Comparison of ENCODE assay signal across 1 cellular context in genomic region chr3:152385761-152386160, GRCh38.
TF ChIP-seq lines count a peak whose summit lies in the region.

No MANE protein-coding gene starts in this region.

TF ChIP-seq in HepG2, 621 proteins besides CTCF, POLR2A, EP300 and RAD21 (continued from another document and continues in another):
- TF ChIP-seq, protein P1, sequence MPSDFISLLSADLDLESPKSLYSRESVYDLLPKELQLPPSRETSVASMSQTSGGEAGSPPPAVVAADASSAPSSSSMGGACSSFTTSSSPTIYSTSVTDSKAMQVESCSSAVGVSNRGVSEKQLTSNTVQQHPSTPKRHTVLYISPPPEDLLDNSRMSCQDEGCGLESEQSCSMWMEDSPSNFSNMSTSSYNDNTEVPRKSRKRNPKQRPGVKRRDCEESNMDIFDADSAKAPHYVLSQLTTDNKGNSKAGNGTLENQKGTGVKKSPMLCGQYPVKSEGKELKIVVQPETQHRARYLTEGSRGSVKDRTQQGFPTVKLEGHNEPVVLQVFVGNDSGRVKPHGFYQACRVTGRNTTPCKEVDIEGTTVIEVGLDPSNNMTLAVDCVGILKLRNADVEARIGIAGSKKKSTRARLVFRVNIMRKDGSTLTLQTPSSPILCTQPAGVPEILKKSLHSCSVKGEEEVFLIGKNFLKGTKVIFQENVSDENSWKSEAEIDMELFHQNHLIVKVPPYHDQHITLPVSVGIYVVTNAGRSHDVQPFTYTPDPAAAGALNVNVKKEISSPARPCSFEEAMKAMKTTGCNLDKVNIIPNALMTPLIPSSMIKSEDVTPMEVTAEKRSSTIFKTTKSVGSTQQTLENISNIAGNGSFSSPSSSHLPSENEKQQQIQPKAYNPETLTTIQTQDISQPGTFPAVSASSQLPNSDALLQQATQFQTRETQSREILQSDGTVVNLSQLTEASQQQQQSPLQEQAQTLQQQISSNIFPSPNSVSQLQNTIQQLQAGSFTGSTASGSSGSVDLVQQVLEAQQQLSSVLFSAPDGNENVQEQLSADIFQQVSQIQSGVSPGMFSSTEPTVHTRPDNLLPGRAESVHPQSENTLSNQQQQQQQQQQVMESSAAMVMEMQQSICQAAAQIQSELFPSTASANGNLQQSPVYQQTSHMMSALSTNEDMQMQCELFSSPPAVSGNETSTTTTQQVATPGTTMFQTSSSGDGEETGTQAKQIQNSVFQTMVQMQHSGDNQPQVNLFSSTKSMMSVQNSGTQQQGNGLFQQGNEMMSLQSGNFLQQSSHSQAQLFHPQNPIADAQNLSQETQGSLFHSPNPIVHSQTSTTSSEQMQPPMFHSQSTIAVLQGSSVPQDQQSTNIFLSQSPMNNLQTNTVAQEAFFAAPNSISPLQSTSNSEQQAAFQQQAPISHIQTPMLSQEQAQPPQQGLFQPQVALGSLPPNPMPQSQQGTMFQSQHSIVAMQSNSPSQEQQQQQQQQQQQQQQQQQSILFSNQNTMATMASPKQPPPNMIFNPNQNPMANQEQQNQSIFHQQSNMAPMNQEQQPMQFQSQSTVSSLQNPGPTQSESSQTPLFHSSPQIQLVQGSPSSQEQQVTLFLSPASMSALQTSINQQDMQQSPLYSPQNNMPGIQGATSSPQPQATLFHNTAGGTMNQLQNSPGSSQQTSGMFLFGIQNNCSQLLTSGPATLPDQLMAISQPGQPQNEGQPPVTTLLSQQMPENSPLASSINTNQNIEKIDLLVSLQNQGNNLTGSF (CRISPR knock-in tag; IDR thresholded peaks at IDR 0.05): no peak
- no peak for TF ChIP-seq ZNF20 (CRISPR knock-in tag; IDR thresholded peaks at IDR 0.05)
- no peak for TF ChIP-seq KAT7 (CRISPR knock-in tag; IDR thresholded peaks at IDR 0.05; ENCODE audit: borderline replicate concordance)
- TF ChIP-seq FOXA3 (CRISPR knock-in tag; IDR thresholded peaks at IDR 0.05): peak; percentile 82
- TF ChIP-seq NCOA2 (CRISPR knock-in tag; IDR thresholded peaks at IDR 0.05): peak; percentile 63
- no peak for TF ChIP-seq ZNF432 (CRISPR knock-in tag; IDR thresholded peaks at IDR 0.05; ENCODE audit: borderline replicate concordance)
- no peak for TF ChIP-seq FOSL2 (CRISPR knock-in tag; IDR thresholded peaks at IDR 0.05)
- no peak for TF ChIP-seq RFX3 (CRISPR knock-in tag; IDR thresholded peaks at IDR 0.05)
- peak; percentile 74 for TF ChIP-seq GATAD2A (CRISPR knock-in tag; IDR thresholded peaks at IDR 0.05)
- TF ChIP-seq, protein P2, sequence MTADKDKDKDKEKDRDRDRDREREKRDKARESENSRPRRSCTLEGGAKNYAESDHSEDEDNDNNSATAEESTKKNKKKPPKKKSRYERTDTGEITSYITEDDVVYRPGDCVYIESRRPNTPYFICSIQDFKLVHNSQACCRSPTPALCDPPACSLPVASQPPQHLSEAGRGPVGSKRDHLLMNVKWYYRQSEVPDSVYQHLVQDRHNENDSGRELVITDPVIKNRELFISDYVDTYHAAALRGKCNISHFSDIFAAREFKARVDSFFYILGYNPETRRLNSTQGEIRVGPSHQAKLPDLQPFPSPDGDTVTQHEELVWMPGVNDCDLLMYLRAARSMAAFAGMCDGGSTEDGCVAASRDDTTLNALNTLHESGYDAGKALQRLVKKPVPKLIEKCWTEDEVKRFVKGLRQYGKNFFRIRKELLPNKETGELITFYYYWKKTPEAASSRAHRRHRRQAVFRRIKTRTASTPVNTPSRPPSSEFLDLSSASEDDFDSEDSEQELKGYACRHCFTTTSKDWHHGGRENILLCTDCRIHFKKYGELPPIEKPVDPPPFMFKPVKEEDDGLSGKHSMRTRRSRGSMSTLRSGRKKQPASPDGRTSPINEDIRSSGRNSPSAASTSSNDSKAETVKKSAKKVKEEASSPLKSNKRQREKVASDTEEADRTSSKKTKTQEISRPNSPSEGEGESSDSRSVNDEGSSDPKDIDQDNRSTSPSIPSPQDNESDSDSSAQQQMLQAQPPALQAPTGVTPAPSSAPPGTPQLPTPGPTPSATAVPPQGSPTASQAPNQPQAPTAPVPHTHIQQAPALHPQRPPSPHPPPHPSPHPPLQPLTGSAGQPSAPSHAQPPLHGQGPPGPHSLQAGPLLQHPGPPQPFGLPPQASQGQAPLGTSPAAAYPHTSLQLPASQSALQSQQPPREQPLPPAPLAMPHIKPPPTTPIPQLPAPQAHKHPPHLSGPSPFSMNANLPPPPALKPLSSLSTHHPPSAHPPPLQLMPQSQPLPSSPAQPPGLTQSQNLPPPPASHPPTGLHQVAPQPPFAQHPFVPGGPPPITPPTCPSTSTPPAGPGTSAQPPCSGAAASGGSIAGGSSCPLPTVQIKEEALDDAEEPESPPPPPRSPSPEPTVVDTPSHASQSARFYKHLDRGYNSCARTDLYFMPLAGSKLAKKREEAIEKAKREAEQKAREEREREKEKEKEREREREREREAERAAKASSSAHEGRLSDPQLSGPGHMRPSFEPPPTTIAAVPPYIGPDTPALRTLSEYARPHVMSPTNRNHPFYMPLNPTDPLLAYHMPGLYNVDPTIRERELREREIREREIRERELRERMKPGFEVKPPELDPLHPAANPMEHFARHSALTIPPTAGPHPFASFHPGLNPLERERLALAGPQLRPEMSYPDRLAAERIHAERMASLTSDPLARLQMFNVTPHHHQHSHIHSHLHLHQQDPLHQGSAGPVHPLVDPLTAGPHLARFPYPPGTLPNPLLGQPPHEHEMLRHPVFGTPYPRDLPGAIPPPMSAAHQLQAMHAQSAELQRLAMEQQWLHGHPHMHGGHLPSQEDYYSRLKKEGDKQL (CRISPR knock-in tag; IDR thresholded peaks at IDR 0.05; ENCODE audit: low read depth): no peak
- TF ChIP-seq KAT8 (CRISPR knock-in tag; IDR thresholded peaks at IDR 0.05): 0 out of 2 replicates have a peak, but pooled peaks have one; percentile 28
- TF ChIP-seq NFKBIZ (CRISPR knock-in tag; IDR thresholded peaks at IDR 0.05): no peak
- TF ChIP-seq, protein P3, sequence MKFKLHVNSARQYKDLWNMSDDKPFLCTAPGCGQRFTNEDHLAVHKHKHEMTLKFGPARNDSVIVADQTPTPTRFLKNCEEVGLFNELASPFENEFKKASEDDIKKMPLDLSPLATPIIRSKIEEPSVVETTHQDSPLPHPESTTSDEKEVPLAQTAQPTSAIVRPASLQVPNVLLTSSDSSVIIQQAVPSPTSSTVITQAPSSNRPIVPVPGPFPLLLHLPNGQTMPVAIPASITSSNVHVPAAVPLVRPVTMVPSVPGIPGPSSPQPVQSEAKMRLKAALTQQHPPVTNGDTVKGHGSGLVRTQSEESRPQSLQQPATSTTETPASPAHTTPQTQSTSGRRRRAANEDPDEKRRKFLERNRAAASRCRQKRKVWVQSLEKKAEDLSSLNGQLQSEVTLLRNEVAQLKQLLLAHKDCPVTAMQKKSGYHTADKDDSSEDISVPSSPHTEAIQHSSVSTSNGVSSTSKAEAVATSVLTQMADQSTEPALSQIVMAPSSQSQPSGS (CRISPR knock-in tag; IDR thresholded peaks at IDR 0.05): 0 out of 2 replicates have a peak, but pooled peaks have one; percentile 40
- TF ChIP-seq NAIF1 (CRISPR knock-in tag; IDR thresholded peaks at IDR 0.05; ENCODE audit: borderline replicate concordance): no peak
- TF ChIP-seq, protein P4, sequence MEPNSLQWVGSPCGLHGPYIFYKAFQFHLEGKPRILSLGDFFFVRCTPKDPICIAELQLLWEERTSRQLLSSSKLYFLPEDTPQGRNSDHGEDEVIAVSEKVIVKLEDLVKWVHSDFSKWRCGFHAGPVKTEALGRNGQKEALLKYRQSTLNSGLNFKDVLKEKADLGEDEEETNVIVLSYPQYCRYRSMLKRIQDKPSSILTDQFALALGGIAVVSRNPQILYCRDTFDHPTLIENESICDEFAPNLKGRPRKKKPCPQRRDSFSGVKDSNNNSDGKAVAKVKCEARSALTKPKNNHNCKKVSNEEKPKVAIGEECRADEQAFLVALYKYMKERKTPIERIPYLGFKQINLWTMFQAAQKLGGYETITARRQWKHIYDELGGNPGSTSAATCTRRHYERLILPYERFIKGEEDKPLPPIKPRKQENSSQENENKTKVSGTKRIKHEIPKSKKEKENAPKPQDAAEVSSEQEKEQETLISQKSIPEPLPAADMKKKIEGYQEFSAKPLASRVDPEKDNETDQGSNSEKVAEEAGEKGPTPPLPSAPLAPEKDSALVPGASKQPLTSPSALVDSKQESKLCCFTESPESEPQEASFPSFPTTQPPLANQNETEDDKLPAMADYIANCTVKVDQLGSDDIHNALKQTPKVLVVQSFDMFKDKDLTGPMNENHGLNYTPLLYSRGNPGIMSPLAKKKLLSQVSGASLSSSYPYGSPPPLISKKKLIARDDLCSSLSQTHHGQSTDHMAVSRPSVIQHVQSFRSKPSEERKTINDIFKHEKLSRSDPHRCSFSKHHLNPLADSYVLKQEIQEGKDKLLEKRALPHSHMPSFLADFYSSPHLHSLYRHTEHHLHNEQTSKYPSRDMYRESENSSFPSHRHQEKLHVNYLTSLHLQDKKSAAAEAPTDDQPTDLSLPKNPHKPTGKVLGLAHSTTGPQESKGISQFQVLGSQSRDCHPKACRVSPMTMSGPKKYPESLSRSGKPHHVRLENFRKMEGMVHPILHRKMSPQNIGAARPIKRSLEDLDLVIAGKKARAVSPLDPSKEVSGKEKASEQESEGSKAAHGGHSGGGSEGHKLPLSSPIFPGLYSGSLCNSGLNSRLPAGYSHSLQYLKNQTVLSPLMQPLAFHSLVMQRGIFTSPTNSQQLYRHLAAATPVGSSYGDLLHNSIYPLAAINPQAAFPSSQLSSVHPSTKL (CRISPR knock-in tag; IDR thresholded peaks at IDR 0.05): peak; percentile 86
- peak; percentile 50 for TF ChIP-seq SAP130 (CRISPR knock-in tag; IDR thresholded peaks at IDR 0.05; ENCODE audit: low read depth)
- TF ChIP-seq ELF3 (CRISPR knock-in tag; IDR thresholded peaks at IDR 0.05): peak; percentile 42; the same call in 1 of the 2 replicates
- TF ChIP-seq, protein P5, sequence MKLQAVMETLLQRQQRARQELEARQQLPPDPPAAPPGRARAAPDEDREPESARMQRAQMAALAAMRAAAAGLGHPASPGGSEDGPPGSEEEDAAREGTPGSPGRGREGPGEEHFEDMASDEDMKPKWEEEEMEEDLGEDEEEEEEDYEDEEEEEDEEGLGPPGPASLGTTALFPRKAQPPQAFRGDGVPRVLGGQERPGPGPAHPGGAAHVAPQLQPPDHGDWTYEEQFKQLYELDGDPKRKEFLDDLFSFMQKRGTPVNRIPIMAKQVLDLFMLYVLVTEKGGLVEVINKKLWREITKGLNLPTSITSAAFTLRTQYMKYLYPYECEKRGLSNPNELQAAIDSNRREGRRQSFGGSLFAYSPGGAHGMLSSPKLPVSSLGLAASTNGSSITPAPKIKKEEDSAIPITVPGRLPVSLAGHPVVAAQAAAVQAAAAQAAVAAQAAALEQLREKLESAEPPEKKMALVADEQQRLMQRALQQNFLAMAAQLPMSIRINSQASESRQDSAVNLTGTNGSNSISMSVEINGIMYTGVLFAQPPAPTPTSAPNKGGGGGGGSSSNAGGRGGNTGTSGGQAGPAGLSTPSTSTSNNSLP (IDR thresholded peaks at IDR 0.05; ENCODE audit: low read depth, low read length): peak; percentile 88
- TF ChIP-seq HOMEZ (CRISPR knock-in tag; IDR thresholded peaks at IDR 0.05; ENCODE audit: low read depth): 0 out of 2 replicates have a peak, but pooled peaks have one; percentile 34
- no peak for TF ChIP-seq ZNF10 (CRISPR knock-in tag; IDR thresholded peaks at IDR 0.05; ENCODE audit: borderline replicate concordance, low read depth)
- TF ChIP-seq, protein P6, sequence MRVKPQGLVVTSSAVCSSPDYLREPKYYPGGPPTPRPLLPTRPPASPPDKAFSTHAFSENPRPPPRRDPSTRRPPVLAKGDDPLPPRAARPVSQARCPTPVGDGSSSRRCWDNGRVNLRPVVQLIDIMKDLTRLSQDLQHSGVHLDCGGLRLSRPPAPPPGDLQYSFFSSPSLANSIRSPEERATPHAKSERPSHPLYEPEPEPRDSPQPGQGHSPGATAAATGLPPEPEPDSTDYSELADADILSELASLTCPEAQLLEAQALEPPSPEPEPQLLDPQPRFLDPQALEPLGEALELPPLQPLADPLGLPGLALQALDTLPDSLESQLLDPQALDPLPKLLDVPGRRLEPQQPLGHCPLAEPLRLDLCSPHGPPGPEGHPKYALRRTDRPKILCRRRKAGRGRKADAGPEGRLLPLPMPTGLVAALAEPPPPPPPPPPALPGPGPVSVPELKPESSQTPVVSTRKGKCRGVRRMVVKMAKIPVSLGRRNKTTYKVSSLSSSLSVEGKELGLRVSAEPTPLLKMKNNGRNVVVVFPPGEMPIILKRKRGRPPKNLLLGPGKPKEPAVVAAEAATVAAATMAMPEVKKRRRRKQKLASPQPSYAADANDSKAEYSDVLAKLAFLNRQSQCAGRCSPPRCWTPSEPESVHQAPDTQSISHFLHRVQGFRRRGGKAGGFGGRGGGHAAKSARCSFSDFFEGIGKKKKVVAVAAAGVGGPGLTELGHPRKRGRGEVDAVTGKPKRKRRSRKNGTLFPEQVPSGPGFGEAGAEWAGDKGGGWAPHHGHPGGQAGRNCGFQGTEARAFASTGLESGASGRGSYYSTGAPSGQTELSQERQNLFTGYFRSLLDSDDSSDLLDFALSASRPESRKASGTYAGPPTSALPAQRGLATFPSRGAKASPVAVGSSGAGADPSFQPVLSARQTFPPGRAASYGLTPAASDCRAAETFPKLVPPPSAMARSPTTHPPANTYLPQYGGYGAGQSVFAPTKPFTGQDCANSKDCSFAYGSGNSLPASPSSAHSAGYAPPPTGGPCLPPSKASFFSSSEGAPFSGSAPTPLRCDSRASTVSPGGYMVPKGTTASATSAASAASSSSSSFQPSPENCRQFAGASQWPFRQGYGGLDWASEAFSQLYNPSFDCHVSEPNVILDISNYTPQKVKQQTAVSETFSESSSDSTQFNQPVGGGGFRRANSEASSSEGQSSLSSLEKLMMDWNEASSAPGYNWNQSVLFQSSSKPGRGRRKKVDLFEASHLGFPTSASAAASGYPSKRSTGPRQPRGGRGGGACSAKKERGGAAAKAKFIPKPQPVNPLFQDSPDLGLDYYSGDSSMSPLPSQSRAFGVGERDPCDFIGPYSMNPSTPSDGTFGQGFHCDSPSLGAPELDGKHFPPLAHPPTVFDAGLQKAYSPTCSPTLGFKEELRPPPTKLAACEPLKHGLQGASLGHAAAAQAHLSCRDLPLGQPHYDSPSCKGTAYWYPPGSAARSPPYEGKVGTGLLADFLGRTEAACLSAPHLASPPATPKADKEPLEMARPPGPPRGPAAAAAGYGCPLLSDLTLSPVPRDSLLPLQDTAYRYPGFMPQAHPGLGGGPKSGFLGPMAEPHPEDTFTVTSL (CRISPR knock-in tag; IDR thresholded peaks at IDR 0.05; ENCODE audit: borderline replicate concordance): peak; percentile 62; the same call in 1 of the 2 replicates
- TF ChIP-seq, protein P7, sequence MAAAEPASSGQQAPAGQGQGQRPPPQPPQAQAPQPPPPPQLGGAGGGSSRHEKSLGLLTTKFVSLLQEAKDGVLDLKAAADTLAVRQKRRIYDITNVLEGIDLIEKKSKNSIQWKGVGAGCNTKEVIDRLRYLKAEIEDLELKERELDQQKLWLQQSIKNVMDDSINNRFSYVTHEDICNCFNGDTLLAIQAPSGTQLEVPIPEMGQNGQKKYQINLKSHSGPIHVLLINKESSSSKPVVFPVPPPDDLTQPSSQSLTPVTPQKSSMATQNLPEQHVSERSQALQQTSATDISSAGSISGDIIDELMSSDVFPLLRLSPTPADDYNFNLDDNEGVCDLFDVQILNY (CRISPR knock-in tag; conservative IDR thresholded peaks at IDR 0.05): no peak
